In the genomic region with DNA sequence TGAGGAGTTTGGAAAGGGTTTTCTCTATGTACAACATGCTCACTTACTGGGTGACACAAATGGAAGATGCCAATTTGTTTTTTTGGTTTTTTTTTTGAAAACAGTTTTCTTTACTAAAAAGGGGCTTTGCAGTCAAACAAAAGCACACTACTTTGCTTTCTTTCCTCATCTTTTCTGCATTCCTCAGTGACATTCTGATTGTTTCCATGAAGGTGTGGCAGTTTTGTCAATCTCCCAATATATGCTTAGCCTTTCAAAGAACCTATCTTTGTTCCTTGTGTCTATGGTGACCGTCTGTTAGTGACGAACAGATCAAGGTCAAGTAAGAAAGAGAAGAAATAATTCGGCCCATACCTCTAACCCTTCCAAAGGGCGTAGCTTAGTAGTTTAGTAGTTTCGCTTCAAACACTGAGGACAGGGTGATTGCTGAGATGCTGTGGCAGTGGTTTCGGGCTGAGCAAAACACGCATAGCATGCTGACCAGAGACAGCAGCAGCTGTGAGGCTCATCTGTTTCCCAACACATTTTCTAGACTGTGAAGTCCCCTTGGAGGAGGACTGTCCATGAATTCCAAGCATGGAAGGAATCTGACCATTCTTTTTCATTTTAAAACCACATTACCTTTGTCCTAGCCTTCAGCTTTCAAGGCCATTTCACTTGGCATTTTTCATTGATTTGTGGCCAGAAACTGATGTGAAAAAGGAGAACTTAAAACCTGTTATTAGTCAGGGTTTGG, we compare ENCODE assay signal across 15 cellular contexts.
DNase-seq lines count a peak whose midpoint lies in the region; ATAC-seq and TF ChIP-seq lines count a peak whose summit lies in the region.
"Had no signal": no experiment of that assay in that cellular context is flagged by ENCODE, and none has a peak within 500 bp of the region (broad histone marks: within the 10 kb centered on the region; RNA-seq: fewer than 3 reads in every experiment).

No MANE protein-coding gene starts in this region.

- H3K27me3 Mint-ChIP-seq in WTC11 (ENCODE audit: low read depth) (no peaks in the 10 kb centered on the region; the same call in 1 of the 2 replicates), glutamatergic neuron (ENCODE audit: unreplicated experiment) (peaks cover 8% of the 10 kb centered on the region)
- H3K27me3 Mint-ChIP-seq: activated CD4-positive, alpha-beta memory T cell treated with anti-CD3 and anti-CD28 coated beads for 36 hours had no signal

- peaks cover 35% of the 10 kb centered on the region for H3K4me1 Mint-ChIP-seq in WTC11
- H3K4me1 Mint-ChIP-seq in glutamatergic neuron (ENCODE audit: low read depth, unreplicated experiment) = peaks cover 7% of the 10 kb centered on the region
- H3K4me1 Mint-ChIP-seq: immature natural killer cell, T-helper 17 cell had no signal

- no peaks in the 10 kb centered on the region for H3K36me3 ChIP-seq in BJ (ENCODE audit: control insufficient read depth, insufficient read depth, low read length)
- H3K36me3 ChIP-seq in skeletal muscle satellite cell (ENCODE audit: insufficient read depth, low read length) = peaks cover 25% of the 10 kb centered on the region

- peak overlapping the region; percentile 2 for H3K9ac ChIP-seq in skeletal muscle satellite cell (ENCODE audit: low read depth, low read length)

- peak; percentile 59 for DNase-seq in BJ (ENCODE audit: low read depth)
- no peak for DNase-seq in WTC11 (ENCODE audit: low spot score)
- DNase-seq in glutamatergic neuron = no peak
- DNase-seq in occipital lobe (lab: John Stamatoyannopoulos, UW) = no peak
- no peak for DNase-seq in RPMI8226
- no peak for DNase-seq in NCI-H526 (lab: John Stamatoyannopoulos, UW)
- no peak for DNase-seq in SKM-1 (lab: John Stamatoyannopoulos, UW; ENCODE audit: unreplicated experiment)
- DNase-seq: activated CD4-positive, alpha-beta memory T cell treated with anti-CD3 and anti-CD28 coated beads for 36 hours; AML-193; anterior cingulate cortex; COR-L47; immature natural killer cell; T-helper 17 cell had no signal

- H3K27me3 ChIP-seq in BJ (ENCODE audit: control insufficient read depth, insufficient read depth, low read length) = no peaks in the 10 kb centered on the region
- H3K27me3 ChIP-seq in skeletal muscle satellite cell (ENCODE audit: control insufficient read depth, insufficient read depth, low read length) = no peaks in the 10 kb centered on the region

- H3K4me2 ChIP-seq in skeletal muscle satellite cell (ENCODE audit: low read length) = no peak overlapping the region

- POLR2A ChIA-PET in BJ (lab: Charles Lee) (no interaction called here), WTC11 (lab: Charles Lee) (no interaction called here)

- CTCF ChIA-PET in BJ (lab: Yijun Ruan, JAX) = interaction anchor here (0.6 to 0.9 kb wide), 4 partner anchors 12 to 224 kb away, joined by 3 to 4 read pairs (median 3); no protein-coding TSS in a partner anchor
- CTCF ChIA-PET in WTC11 (lab: Charles Lee) = interaction anchor here (1.7 kb wide), 1 partner anchor 184 kb away, joined by 4 read pairs; no protein-coding TSS in a partner anchor

- H3K4me3 ChIP-seq in BJ (ENCODE audit: low read depth, low read length) (no peak overlapping the region), skeletal muscle satellite cell (ENCODE audit: low read length) (no peak overlapping the region)

- no peak for ATAC-seq in WTC11
- ATAC-seq: Right ventricle myocardium inferior, T-helper 17 cell had no signal

- peak overlapping the region; percentile 69; the same call in 1 of the 2 replicates for H3K27ac Mint-ChIP-seq in WTC11
- peak overlapping the region; percentile 15 for H3K27ac Mint-ChIP-seq in glutamatergic neuron (ENCODE audit: unreplicated experiment)
- H3K27ac Mint-ChIP-seq: activated CD4-positive, alpha-beta memory T cell treated with anti-CD3 and anti-CD28 coated beads for 36 hours; immature natural killer cell; T-helper 17 cell had no signal

- no peaks in the 10 kb centered on the region for H3K36me3 Mint-ChIP-seq in WTC11
- no peaks in the 10 kb centered on the region for H3K36me3 Mint-ChIP-seq in glutamatergic neuron (ENCODE audit: unreplicated experiment)
- H3K36me3 Mint-ChIP-seq: activated CD4-positive, alpha-beta memory T cell treated with anti-CD3 and anti-CD28 coated beads for 36 hours; immature natural killer cell had no signal

- peaks cover 13% of the 10 kb centered on the region for H3K4me1 ChIP-seq in skeletal muscle satellite cell (ENCODE audit: control insufficient read depth, insufficient read depth, low read length)

- no peak overlapping the region for H3K4me3 Mint-ChIP-seq in WTC11
- no peak overlapping the region for H3K4me3 Mint-ChIP-seq in glutamatergic neuron (ENCODE audit: unreplicated experiment)
- H3K4me3 Mint-ChIP-seq: activated CD4-positive, alpha-beta memory T cell treated with anti-CD3 and anti-CD28 coated beads for 36 hours; immature natural killer cell; T-helper 17 cell had no signal

- TF ChIP-seq CTCF in BJ (IDR thresholded peaks at IDR 0.05; ENCODE audit: insufficient read depth, low read depth, low read length) = no peak
- no peak for TF ChIP-seq CTCF in WTC11 (IDR thresholded peaks at IDR 0.05)
- no peak for TF ChIP-seq CTCF in glutamatergic neuron (IDR thresholded peaks at IDR 0.05; ENCODE audit: partially characterized antibody, unreplicated experiment)

- H3K9me3 Mint-ChIP-seq in WTC11 (no peaks in the 10 kb centered on the region), glutamatergic neuron (ENCODE audit: unreplicated experiment) (no peaks in the 10 kb centered on the region)
- H3K9me3 Mint-ChIP-seq: activated CD4-positive, alpha-beta memory T cell treated with anti-CD3 and anti-CD28 coated beads for 36 hours; immature natural killer cell had no signal

- no peaks in the 10 kb centered on the region for H3K9me3 ChIP-seq in skeletal muscle satellite cell (replicated peaks; ENCODE audit: low read length)

TF ChIP-seq in WTC11, 78 proteins besides CTCF, POLR2A, EP300 and RAD21:
- TF ChIP-seq TEAD1 (CRISPR knock-in tag; IDR thresholded peaks at IDR 0.05) (no peak), ZNF232 (CRISPR knock-in tag; IDR thresholded peaks at IDR 0.05) (no peak), CREB1 (CRISPR knock-in tag; IDR thresholded peaks at IDR 0.05) (no peak), RORB (CRISPR knock-in tag; IDR thresholded peaks at IDR 0.05) (no peak), TP53 (CRISPR knock-in tag; IDR thresholded peaks at IDR 0.05) (no peak), FOXK1 (CRISPR knock-in tag; IDR thresholded peaks at IDR 0.05) (no peak)
- TF ChIP-seq, protein P1, sequence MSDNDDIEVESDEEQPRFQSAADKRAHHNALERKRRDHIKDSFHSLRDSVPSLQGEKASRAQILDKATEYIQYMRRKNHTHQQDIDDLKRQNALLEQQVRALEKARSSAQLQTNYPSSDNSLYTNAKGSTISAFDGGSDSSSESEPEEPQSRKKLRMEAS (CRISPR knock-in tag; IDR thresholded peaks at IDR 0.05) = no peak
- TF ChIP-seq, protein P2, sequence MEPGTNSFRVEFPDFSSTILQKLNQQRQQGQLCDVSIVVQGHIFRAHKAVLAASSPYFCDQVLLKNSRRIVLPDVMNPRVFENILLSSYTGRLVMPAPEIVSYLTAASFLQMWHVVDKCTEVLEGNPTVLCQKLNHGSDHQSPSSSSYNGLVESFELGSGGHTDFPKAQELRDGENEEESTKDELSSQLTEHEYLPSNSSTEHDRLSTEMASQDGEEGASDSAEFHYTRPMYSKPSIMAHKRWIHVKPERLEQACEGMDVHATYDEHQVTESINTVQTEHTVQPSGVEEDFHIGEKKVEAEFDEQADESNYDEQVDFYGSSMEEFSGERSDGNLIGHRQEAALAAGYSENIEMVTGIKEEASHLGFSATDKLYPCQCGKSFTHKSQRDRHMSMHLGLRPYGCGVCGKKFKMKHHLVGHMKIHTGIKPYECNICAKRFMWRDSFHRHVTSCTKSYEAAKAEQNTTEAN (CRISPR knock-in tag; IDR thresholded peaks at IDR 0.05) = no peak
TF ChIP-seq in WTC11: peak in this region for 0.
